ENCODE assay signal across 8 cellular contexts in the genomic region with DNA sequence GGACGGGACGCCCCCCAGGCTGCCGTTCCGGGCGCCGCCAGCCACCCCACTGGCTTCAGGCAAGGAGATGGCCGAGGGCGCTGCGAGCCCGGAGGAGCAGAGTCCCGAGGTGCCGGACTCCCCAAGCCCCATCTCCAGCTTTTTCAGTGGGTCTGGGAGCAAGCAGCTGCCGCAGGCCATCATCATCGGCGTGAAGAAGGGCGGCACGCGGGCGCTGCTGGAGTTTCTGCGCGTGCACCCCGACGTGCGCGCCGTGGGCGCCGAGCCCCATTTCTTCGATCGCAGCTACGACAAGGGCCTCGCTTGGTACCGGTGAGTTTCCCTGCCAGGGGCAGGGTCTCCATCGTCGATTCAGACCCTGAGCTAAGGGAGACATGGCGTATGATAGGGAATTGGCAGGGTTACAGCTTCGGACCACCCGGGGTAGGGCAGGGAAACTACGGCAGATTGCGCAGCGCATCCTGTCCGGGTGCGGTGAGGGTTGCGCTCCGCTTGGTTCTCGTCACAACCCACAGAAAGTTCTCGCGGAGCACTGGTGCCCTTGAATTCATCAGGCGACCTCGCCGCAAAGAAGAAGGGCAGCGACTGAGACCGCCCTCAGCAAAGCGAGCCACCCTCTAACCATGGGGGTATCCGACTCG. TPM values are rescaled to one million over a fixed set of nuclear protein-coding genes. Genes with fewer than 3 reads are reported as not detected.
DNase-seq lines count a peak whose midpoint lies in the region; ATAC-seq and TF ChIP-seq lines count a peak whose summit lies in the region.

No MANE protein-coding gene starts in this region.

- peak; percentile 17 for ATAC-seq in HG02610 (IDR thresholded peaks at IDR 0.05; ENCODE audit: unreplicated experiment)
- ATAC-seq in lung (ENCODE audit: insufficient read depth, low FRiP score), result no peak
- ATAC-seq in stimulated activated memory B cell treated with anti-CD40 and anti-IgM and Interleukin-4, amounts not matched to agents 10 μg/mL and 1 μg/mL and 100 μg/mL, for 72 hours, result peak; percentile 59
- ATAC-seq in GM19467 (IDR thresholded peaks at IDR 0.05; ENCODE audit: unreplicated experiment), result no peak

- peak overlapping the region; percentile 87 to 98 (median 96) for H3K4me2 ChIP-seq in BLaER1 treated with 17β-estradiol and CSF1 and Interleukin-3, amounts not matched to agents 10 nM and 100 nM

- H3K4me3 Mint-ChIP-seq in stimulated activated memory B cell treated with anti-CD40 and anti-IgM and Interleukin-4, amounts not matched to agents 10 μg/mL and 1 μg/mL and 100 μg/mL, for 72 hours, result peak overlapping the region; percentile 88

- 1 to 2% methylated on average over 54 to 56 of the region's 56 CpGs for WGBS in lung, 2 donors

- peak overlapping the region; percentile 93 for H3K27ac Mint-ChIP-seq in stimulated activated memory B cell treated with anti-CD40 and anti-IgM and Interleukin-4, amounts not matched to agents 10 μg/mL and 1 μg/mL and 100 μg/mL, for 72 hours

- H3K9me3 ChIP-seq in BLaER1 treated with 17β-estradiol and CSF1 and Interleukin-3, amounts not matched to agents 10 nM and 100 nM (replicated peaks in 1 of 11), result no peaks in the 10 kb centered on the region
- peaks cover 0 to 13% of the 10 kb centered on the region in 2 donors for H3K9me3 ChIP-seq in lung (ENCODE audit: control insufficient read depth in 2 of 2, insufficient read depth in 1 of 2, low read length in 1 of 2)

- peak overlapping the region; percentile 80 to 99 (median 96) for H3K9ac ChIP-seq in BLaER1 treated with 17β-estradiol and CSF1 and Interleukin-3, amounts not matched to agents 10 nM and 100 nM

- peaks cover 46 to 73% (median 72%) of the 10 kb centered on the region in 10 experiments for H3K4me1 ChIP-seq in BLaER1 treated with 17β-estradiol and CSF1 and Interleukin-3, amounts not matched to agents 10 nM and 100 nM
- peaks cover 0 to 39% of the 10 kb centered on the region in 2 donors for H3K4me1 ChIP-seq in lung (ENCODE audit: control insufficient read depth in 2 of 2, insufficient read depth in 2 of 2, low read length in 2 of 2)

- peaks cover 56% of the 10 kb centered on the region for H3K4me1 Mint-ChIP-seq in stimulated activated memory B cell treated with anti-CD40 and anti-IgM and Interleukin-4, amounts not matched to agents 10 μg/mL and 1 μg/mL and 100 μg/mL, for 72 hours

- peak overlapping the region; percentile 52 to 98 (median 93) for H3K27ac ChIP-seq in BLaER1 treated with 17β-estradiol and CSF1 and Interleukin-3, amounts not matched to agents 10 nM and 100 nM
- peak overlapping the region; percentile 21 to 79 for H3K27ac ChIP-seq in lung (ENCODE audit: low read depth in 1 of 2, low read length in 1 of 2)

- H3K36me3 ChIP-seq in BLaER1 treated with 17β-estradiol and CSF1 and Interleukin-3, amounts not matched to agents 10 nM and 100 nM, result peaks cover 0 to 15% (median 0%) of the 10 kb centered on the region in 11 experiments; a peak in 6 of 22 replicates
- no peaks in the 10 kb centered on the region for H3K36me3 ChIP-seq in lung (ENCODE audit: control insufficient read depth in 2 of 2, insufficient read depth in 2 of 2, low read length in 2 of 2)

- H3K27me3 ChIP-seq in BLaER1 treated with 17β-estradiol and CSF1 and Interleukin-3, amounts not matched to agents 10 nM and 100 nM, result peaks cover 0 to 37% (median 0%) of the 10 kb centered on the region in 11 experiments; a peak in 9 of 22 replicates
- H3K27me3 ChIP-seq in lung (ENCODE audit: control insufficient read depth, insufficient read depth), result no peaks in the 10 kb centered on the region

- TF ChIP-seq CTCF in cardiac fibroblast (IDR thresholded peaks at IDR 0.05; ENCODE audit: low read depth, low read length), result no peak
- no peak for TF ChIP-seq CTCF in lung (IDR thresholded peaks at IDR 0.05; ENCODE audit: control extremely low read depth, extremely low read depth)

- H3K27me3 Mint-ChIP-seq in stimulated activated memory B cell treated with anti-CD40 and anti-IgM and Interleukin-4, amounts not matched to agents 10 μg/mL and 1 μg/mL and 100 μg/mL, for 72 hours, result peaks cover 57% of the 10 kb centered on the region

- H3K36me3 Mint-ChIP-seq in stimulated activated memory B cell treated with anti-CD40 and anti-IgM and Interleukin-4, amounts not matched to agents 10 μg/mL and 1 μg/mL and 100 μg/mL, for 72 hours, result no peaks in the 10 kb centered on the region

- no peaks in the 10 kb centered on the region for H3K9me3 Mint-ChIP-seq in stimulated activated memory B cell treated with anti-CD40 and anti-IgM and Interleukin-4, amounts not matched to agents 10 μg/mL and 1 μg/mL and 100 μg/mL, for 72 hours

- peaks cover 0 to 53% (median 37%) of the 10 kb centered on the region in 11 experiments; a peak in 19 of 22 replicates for H4K20me1 ChIP-seq in BLaER1 treated with 17β-estradiol and CSF1 and Interleukin-3, amounts not matched to agents 10 nM and 100 nM

- DNase-seq in UCSD-AML1 (lab: John Stamatoyannopoulos, UW; ENCODE audit: unreplicated experiment), result peak; percentile 36
- DNase-seq in cardiac fibroblast (ENCODE audit: low read depth in 2 of 2), result peak; percentile 51 to 63
- DNase-seq in lung (ENCODE audit: low spot score), result peak; percentile 44
- DNase-seq in DMS53 (lab: John Stamatoyannopoulos, UW), result no peak

- H3K4me3 ChIP-seq in BLaER1 treated with 17β-estradiol and CSF1 and Interleukin-3, amounts not matched to agents 10 nM and 100 nM, result peak overlapping the region; percentile 75 to 99 (median 93)
- H3K4me3 ChIP-seq in cardiac fibroblast (replicated peaks in 1 of 2; ENCODE audit: low read depth in 2 of 2, low read length in 2 of 2), result peak overlapping the region; percentile 83 to 87
- peak overlapping the region; percentile 27 for H3K4me3 ChIP-seq in lung

RNA-seq across cellular contexts. Expression of a gene that starts 1.0 kb away (rescaled TPM):
- total RNA-seq in lung, result 1 to 10 TPM; 4.1 to 6.5 TPM
- 10 to 100 TPM in 1 of 2 donors, under 1 TPM in 1; 0.87 to 14.6 TPM for polyA plus RNA-seq in lung

Comparison
In these comparisons a context has a peak if more than half of its experiments do, and no peak if none do; other contexts are left out.
1. H3K4me3 ChIP-seq: peak in every context shown above with its lines; median percentile 93 in BLaER1 treated with 17β-estradiol and CSF1 and Interleukin-3, amounts not matched to agents 10 nM and 100 nM; 85 in cardiac fibroblast; 27 in lung.
2. ATAC-seq: peak in HG02610 (single experiment) and stimulated activated memory B cell treated with anti-CD40 and anti-IgM and Interleukin-4, amounts not matched to agents 10 μg/mL and 1 μg/mL and 100 μg/mL, for 72 hours (single experiment); none in lung (single experiment) and GM19467 (single experiment).